In the genomic region with DNA sequence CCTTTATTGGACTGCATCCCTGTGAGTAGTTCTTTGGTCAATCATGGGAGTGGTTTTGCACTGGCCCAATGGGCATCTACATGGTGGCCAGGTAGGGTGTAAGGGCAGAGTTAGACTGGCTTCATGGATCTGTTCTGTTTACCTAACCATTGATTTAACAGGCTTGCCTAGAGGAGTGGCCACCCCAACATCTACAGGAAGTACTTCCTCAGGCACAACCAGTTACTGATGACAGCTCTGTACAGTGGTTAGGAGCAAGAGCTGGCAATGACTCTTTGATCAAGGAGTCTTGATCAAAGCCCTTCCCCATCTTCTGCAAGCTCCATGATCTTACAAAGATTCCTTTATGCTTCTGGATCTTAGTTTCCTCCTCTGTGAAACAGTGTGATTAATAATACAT, we compare ENCODE assay signal across 20 cellular contexts.
"Had no signal": no experiment of that assay in that cellular context is flagged by ENCODE, and none has a peak within 500 bp of the region (broad histone marks: within the 10 kb centered on the region; RNA-seq: fewer than 3 reads in every experiment).

No MANE protein-coding gene starts in this region.

- H3K79me2 ChIP-seq: parathyroid adenoma had no signal

- H3K36me3 ChIP-seq: colonic mucosa, prostate gland, spleen, stomach, thoracic aorta, transverse colon had no signal

- H3K4me3 Mint-ChIP-seq: naive thymus-derived CD4-positive, alpha-beta T cell; nephron progenitor cell; stimulated activated memory B cell treated with anti-CD40 and anti-IgM and Interleukin-4, amounts not matched to agents 10 μg/mL and 1 μg/mL and 100 μg/mL, for 72 hours had no signal

- H3K27me3 ChIP-seq: colonic mucosa, transverse colon had no signal

- H3K4me1 ChIP-seq: colonic mucosa, parathyroid adenoma, prostate gland had no signal

- H2AFZ ChIP-seq: parathyroid adenoma had no signal

- H3K4me3 ChIP-seq: colonic mucosa, prostate gland, spleen, stomach, thoracic aorta, transverse colon had no signal

- ATAC-seq: left colon; naive thymus-derived CD4-positive, alpha-beta T cell; sciatic nerve; stimulated activated memory B cell treated with anti-CD40 and anti-IgM and Interleukin-4, amounts not matched to agents 10 μg/mL and 1 μg/mL and 100 μg/mL, for 72 hours had no signal

- H3K36me3 Mint-ChIP-seq: stimulated activated memory B cell treated with anti-CD40 and anti-IgM and Interleukin-4, amounts not matched to agents 10 μg/mL and 1 μg/mL and 100 μg/mL, for 72 hours had no signal

- H3K27ac Mint-ChIP-seq: naive thymus-derived CD4-positive, alpha-beta T cell; nephron progenitor cell; stimulated activated memory B cell treated with anti-CD40 and anti-IgM and Interleukin-4, amounts not matched to agents 10 μg/mL and 1 μg/mL and 100 μg/mL, for 72 hours had no signal

- H3K9ac ChIP-seq: parathyroid adenoma had no signal

- H3K9me3 ChIP-seq: colonic mucosa, prostate gland, stomach, transverse colon had no signal

- DNase-seq: colonic mucosa; dermis blood vessel endothelial cell; foreskin melanocyte; head of caudate nucleus; hippocampal formation; left colon; nephron progenitor cell; spleen; stimulated activated CD4-positive, alpha-beta T cell treated with anti-CD3 and anti-CD28 coated beads, Interleukin-15, amount 100 ng/mL, for 24 hours; stimulated activated CD4-positive, alpha-beta T cell treated with anti-CD3 and anti-CD28 coated beads, Interleukin-1b, Interleukin-23, amount 100 ng/mL, for 48 hours; stimulated activated CD4-positive, alpha-beta T cell treated with anti-CD3 and anti-CD28 coated beads, Interleukin-4, amount 100 ng/mL, for 24 hours; stomach; substantia nigra; transverse colon had no signal

- H3K27ac ChIP-seq: colonic mucosa, parathyroid adenoma, prostate gland, spleen, thoracic aorta had no signal
